ENCODE assay signal across 12 cellular contexts in the genomic region with DNA sequence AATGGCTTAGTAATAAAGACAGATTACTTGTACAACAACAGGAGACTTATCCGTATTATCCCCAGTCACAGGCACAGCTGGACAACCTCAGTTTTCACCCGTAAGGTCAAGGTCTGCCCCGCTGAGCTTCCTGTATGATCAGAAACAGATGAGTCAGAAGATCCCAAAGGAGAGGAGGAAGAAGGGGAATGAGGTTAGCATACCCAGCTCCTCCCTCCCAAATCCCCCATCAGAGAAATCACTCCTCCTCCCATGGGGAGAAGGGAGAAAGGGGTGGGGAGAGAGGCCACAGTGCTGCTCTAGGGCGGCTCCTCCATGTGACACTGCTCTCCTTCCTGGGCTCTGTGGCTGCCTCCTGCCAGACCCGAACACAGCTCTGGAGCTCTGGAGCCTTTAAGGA. TPM values are rescaled to one million over a fixed set of nuclear protein-coding genes. Genes with fewer than 3 reads are reported as not detected.
DNase-seq lines count a peak whose midpoint lies in the region; ATAC-seq and TF ChIP-seq lines count a peak whose summit lies in the region.
"Had no signal": no experiment of that assay in that cellular context is flagged by ENCODE, and none has a peak within 500 bp of the region (broad histone marks: within the 10 kb centered on the region; RNA-seq: fewer than 3 reads in every experiment).

No MANE protein-coding gene starts in this region.

- H3K9me3 Mint-ChIP-seq in WTC11 = no peaks in the 10 kb centered on the region
- H3K9me3 Mint-ChIP-seq: CD8-positive, alpha-beta T cell; T-helper 1 cell treated with Interleukin-12 subunit alpha and Interleukin-12 subunit beta and Interleukin-4 antibody, amounts not matched to agents 30 μg/mL and 1 μg/mL, for 36 hours had no signal

- POLR2A ChIA-PET in WTC11 (lab: Charles Lee) = no interaction called here

- H3K4me1 ChIP-seq in right atrium auricular region (peaks cover 2 to 6% of the 10 kb centered on the region in 2 donors), gastrocnemius medialis (peaks cover 0 to 10% of the 10 kb centered on the region in 2 donors)
- H3K4me1 ChIP-seq: HAP-1 had no signal

- H3K27me3 ChIP-seq in right atrium auricular region (no peaks in the 10 kb centered on the region), gastrocnemius medialis (no peaks in the 10 kb centered on the region)

- no peaks in the 10 kb centered on the region; the same call in 1 of the 2 replicates for H3K27me3 Mint-ChIP-seq in WTC11 (ENCODE audit: low read depth)

- ATAC-seq in WTC11 = peak; percentile 89
- ATAC-seq in gastrocnemius medialis = peak; percentile 81 to 83
- no peak for ATAC-seq in GM19328 (IDR thresholded peaks at IDR 0.05; ENCODE audit: unreplicated experiment)
- ATAC-seq in HG03460 (IDR thresholded peaks at IDR 0.05; ENCODE audit: unreplicated experiment) = no peak
- ATAC-seq: CD8-positive, alpha-beta T cell had no signal

- H3K9me3 ChIP-seq in right atrium auricular region (no peaks in the 10 kb centered on the region), gastrocnemius medialis (no peaks in the 10 kb centered on the region)
- H3K9me3 ChIP-seq: HAP-1 had no signal

- no peak for TF ChIP-seq CTCF in WTC11 (IDR thresholded peaks at IDR 0.05)
- no peak for TF ChIP-seq CTCF in right atrium auricular region (IDR thresholded peaks at IDR 0.05)
- TF ChIP-seq CTCF in gastrocnemius medialis (IDR thresholded peaks at IDR 0.05 in 4 of 5, conservative IDR thresholded peaks at IDR 0.05 in 1 of 5) = no peak

- H3K36me3 Mint-ChIP-seq in WTC11 = no peaks in the 10 kb centered on the region
- H3K36me3 Mint-ChIP-seq: CD8-positive, alpha-beta T cell had no signal

- DNase-seq in EL (peak; percentile 67), WTC11 (ENCODE audit: low spot score) (no peak), right atrium auricular region (ENCODE audit: low spot score) (peak; percentile 77), gastrocnemius medialis (peak; percentile 27 to 46), mesenteric fat pad (ENCODE audit: low spot score) (no peak)
- no peak for DNase-seq in activated CD4-positive, alpha-beta T cell treated with anti-CD3 and anti-CD28 coated beads for 1 hour
- DNase-seq: CD8-positive, alpha-beta T cell; stimulated activated naive CD4-positive, alpha-beta T cell treated with Interleukin-2 at 50 U/mL for 16 hours had no signal

- H3K4me1 Mint-ChIP-seq in WTC11 = no peaks in the 10 kb centered on the region

- intact Hi-C loops in gastrocnemius medialis (cut with DNase I; ENCODE audit: low total_unique reads) = no loop called here

- H3K36me3 ChIP-seq in right atrium auricular region (no peaks in the 10 kb centered on the region), gastrocnemius medialis (no peaks in the 10 kb centered on the region)
- H3K36me3 ChIP-seq: HAP-1 had no signal

- H3K27ac Mint-ChIP-seq in WTC11 = no peak overlapping the region
- H3K27ac Mint-ChIP-seq: CD8-positive, alpha-beta T cell; T-helper 1 cell treated with Interleukin-12 subunit alpha and Interleukin-12 subunit beta and Interleukin-4 antibody, amounts not matched to agents 30 μg/mL and 1 μg/mL, for 36 hours had no signal

- H3K4me3 ChIP-seq in right atrium auricular region (no peak overlapping the region), gastrocnemius medialis (no peak overlapping the region)
- H3K4me3 ChIP-seq: HAP-1 had no signal

- CTCF ChIA-PET in WTC11 (lab: Charles Lee) = no interaction called here

- H3K27ac ChIP-seq in right atrium auricular region = peak overlapping the region; percentile 40 to 66
- peak overlapping the region; percentile 37 to 70 (median 64) for H3K27ac ChIP-seq in gastrocnemius medialis

- H3K4me3 Mint-ChIP-seq in WTC11 = no peak overlapping the region
- H3K4me3 Mint-ChIP-seq: CD8-positive, alpha-beta T cell; T-helper 1 cell treated with Interleukin-12 subunit alpha and Interleukin-12 subunit beta and Interleukin-4 antibody, amounts not matched to agents 30 μg/mL and 1 μg/mL, for 36 hours had no signal

- in situ Hi-C loops in gastrocnemius medialis (cut with MboI; ENCODE audit: low sequenced_read_pairs in 4 of 4) = no loop called here

- no peak for TF ChIP-seq POLR2A in gastrocnemius medialis (IDR thresholded peaks at IDR 0.05)

TF ChIP-seq in WTC11, 78 proteins besides CTCF, POLR2A, EP300 and RAD21:
- TF ChIP-seq, protein P1, sequence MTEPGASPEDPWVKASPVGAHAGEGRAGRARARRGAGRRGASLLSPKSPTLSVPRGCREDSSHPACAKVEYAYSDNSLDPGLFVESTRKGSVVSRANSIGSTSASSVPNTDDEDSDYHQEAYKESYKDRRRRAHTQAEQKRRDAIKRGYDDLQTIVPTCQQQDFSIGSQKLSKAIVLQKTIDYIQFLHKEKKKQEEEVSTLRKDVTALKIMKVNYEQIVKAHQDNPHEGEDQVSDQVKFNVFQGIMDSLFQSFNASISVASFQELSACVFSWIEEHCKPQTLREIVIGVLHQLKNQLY (CRISPR knock-in tag; IDR thresholded peaks at IDR 0.05) = no peak
- TF ChIP-seq, protein P2, sequence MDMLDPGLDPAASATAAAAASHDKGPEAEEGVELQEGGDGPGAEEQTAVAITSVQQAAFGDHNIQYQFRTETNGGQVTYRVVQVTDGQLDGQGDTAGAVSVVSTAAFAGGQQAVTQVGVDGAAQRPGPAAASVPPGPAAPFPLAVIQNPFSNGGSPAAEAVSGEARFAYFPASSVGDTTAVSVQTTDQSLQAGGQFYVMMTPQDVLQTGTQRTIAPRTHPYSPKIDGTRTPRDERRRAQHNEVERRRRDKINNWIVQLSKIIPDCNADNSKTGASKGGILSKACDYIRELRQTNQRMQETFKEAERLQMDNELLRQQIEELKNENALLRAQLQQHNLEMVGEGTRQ (CRISPR knock-in tag; IDR thresholded peaks at IDR 0.05) = 0 out of 2 replicates have a peak, but pooled peaks have one; percentile 9

RNA-seq across cellular contexts. Expression of a gene that starts 53.8 kb away (rescaled TPM):
- total RNA-seq in WTC11 (2021) = 171 to 204 TPM (median 172 TPM) in 3 replicates
- 100 to 1,000 TPM; 265 to 382 TPM for total RNA-seq in right atrium auricular region
- total RNA-seq in gastrocnemius medialis = 100 to 1,000 TPM; 107 to 191 (median 119) TPM
- 776 TPM for total RNA-seq in mesenteric fat pad

Comparison
In these comparisons a context has a peak if more than half of its experiments do, and no peak if none do; other contexts are left out.
1. DNase-seq: peak in EL (single experiment), right atrium auricular region (single experiment) and gastrocnemius medialis (2 of 2); none in WTC11 (single experiment), mesenteric fat pad (single experiment) and activated CD4-positive, alpha-beta T cell treated with anti-CD3 and anti-CD28 coated beads for 1 hour (single experiment).
2. ATAC-seq: peak in WTC11 (single experiment) and gastrocnemius medialis (2 of 2); none in GM19328 (single experiment) and HG03460 (single experiment).